Comparison of ENCODE assay signal across 12 cellular contexts in the genomic region with DNA sequence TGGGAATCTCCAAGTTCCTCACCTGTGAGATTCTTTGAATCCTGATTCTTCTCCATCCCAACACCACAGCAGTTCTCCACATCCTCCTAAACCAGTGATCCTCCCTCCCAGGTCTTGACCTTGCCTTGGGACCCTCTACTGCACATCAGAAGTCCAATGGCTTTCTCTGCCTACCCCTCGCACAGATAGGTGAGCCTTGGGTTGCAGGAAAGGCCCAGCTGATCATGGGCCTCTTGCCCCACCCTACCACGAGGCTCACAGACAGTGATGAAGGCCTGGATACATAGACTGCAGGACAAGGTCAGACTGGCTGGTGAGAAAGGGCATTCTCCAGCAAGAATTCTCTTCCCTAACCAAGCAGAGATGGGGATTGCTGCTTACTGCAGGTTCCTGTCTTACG. TPM values are rescaled to one million over a fixed set of nuclear protein-coding genes. Genes with fewer than 3 reads are reported as not detected.
A peak's percentile ranks its signal among the peaks of the same experiment; 100 is the strongest.
DNase-seq lines count a peak whose midpoint lies in the region; ATAC-seq and TF ChIP-seq lines count a peak whose summit lies in the region.
"Had no signal": no experiment of that assay in that cellular context is flagged by ENCODE, and none has a peak within 500 bp of the region (broad histone marks: within the 10 kb centered on the region; RNA-seq: fewer than 3 reads in every experiment).

No MANE protein-coding gene starts in this region.

- peaks cover 5 to 6% of the 10 kb centered on the region in 2 donors for H3K36me3 ChIP-seq in ascending aorta

- TF ChIP-seq CTCF in ascending aorta (IDR thresholded peaks at IDR 0.05), result no peak
- no peak for TF ChIP-seq CTCF in GM10248 (IDR thresholded peaks at IDR 0.05; ENCODE audit: control extremely low read depth, extremely low read depth, low read depth, missing control alignments)

- intact Hi-C loops in ascending aorta (cut with DNase I), result loop anchor here (2.0 kb wide), 1 partner anchor 75 kb away; the partner anchor contains the start of genes SNRNP40 and ZCCHC17

- H3K27me3 ChIP-seq in ascending aorta, result no peaks in the 10 kb centered on the region

- POLR2A ChIA-PET in GM10248 (lab: Yijun Ruan, JAX), result interaction anchor here (0.6 kb wide), 1 partner anchor 90 kb away, joined by 3 read pairs; no protein-coding TSS in a partner anchor

- peak; percentile 59 for DNase-seq in G401 (ENCODE audit: low spot score)
- peak in 1 of 2 donors; percentile 50 for DNase-seq in ascending aorta (ENCODE audit: low spot score in 2 of 2)
- peak; percentile 37 for DNase-seq in islet precursor cell
- no peak for DNase-seq in skeletal muscle cell (ENCODE audit: low read depth)
- no peak for DNase-seq in occipital lobe (lab: John Stamatoyannopoulos, UW)
- no peak for DNase-seq in GM10248 (ENCODE audit: extremely low spot score)
- DNase-seq in KG1 (lab: John Stamatoyannopoulos, UW), result no peak
- DNase-seq: activated CD4-positive, alpha-beta T cell treated with anti-CD3 and anti-CD28 coated beads, Interleukin-2, amount 50 U/mL, for 48 hours; CD4-positive, alpha-beta memory T cell; NCI-H2107 had no signal

- CTCF ChIA-PET in GM10248 (lab: Yijun Ruan, JAX), result interaction anchor here (2.0 to 5.6 kb wide), 2 partner anchors 23 to 177 kb away, joined by 8 to 46 read pairs; no protein-coding TSS in a partner anchor

- H3K27ac ChIP-seq in ascending aorta, result peak overlapping the region; percentile 90 to 95

- peaks cover 13 to 46% of the 10 kb centered on the region in 2 donors for H3K4me1 ChIP-seq in ascending aorta

- ATAC-seq in GM21576 (IDR thresholded peaks at IDR 0.05; ENCODE audit: unreplicated experiment), result no peak

- in situ Hi-C loops in G401 (cut with HindIII; ENCODE audit: low sequenced_read_pairs), result no loop called here

- H3K4me3 ChIP-seq in ascending aorta (peak overlapping the region; percentile 5 to 52), skeletal muscle cell (ENCODE audit: low read depth, low read length) (peak overlapping the region; percentile 44)

- H3K9me3 ChIP-seq in ascending aorta, result no peaks in the 10 kb centered on the region

RNA-seq across cellular contexts. Expression of gene FABP3, which starts 0.8 kb away (rescaled TPM):
- total RNA-seq in G401 (2014; rRNA removed; shearing (Covaris generic)), result 0.25 TPM in 1 of 2 replicates, not detected in the other
- total RNA-seq in ascending aorta, result 24.2 TPM
- 93.1 TPM for total RNA-seq in occipital lobe
- total RNA-seq: T-helper 1 cell treated with Interleukin-12 subunit alpha and Interleukin-12 subunit beta and Interleukin-4 antibody, amounts not matched to agents 30 ng/mL and 1 ng/mL, for 36 hours had no signal

RNA-seq across cellular contexts. Expression of gene SERINC2, which starts 41.0 kb away (rescaled TPM):
- 12.9 and 15.6 TPM in 2 replicates for total RNA-seq in G401 (2014; rRNA removed; shearing (Covaris generic))
- total RNA-seq in ascending aorta (10.7 TPM), occipital lobe (1.7 TPM)

Comparison
In these comparisons a context has a peak if more than half of its experiments do, and no peak if none do; other contexts are left out.
1. DNase-seq: peak in G401 (single experiment) and islet precursor cell (single experiment); none in skeletal muscle cell (single experiment), occipital lobe (single experiment), GM10248 (single experiment) and KG1 (single experiment).
2. RNA of gene FABP3, which starts 0.8 kb away (total RNA-seq): 93.1 TPM in occipital lobe (single experiment) and 24.2 TPM in ascending aorta (single experiment); 0.25 TPM in G401; every median in the first group is over 10 times any median in the second.